In the genomic region with DNA sequence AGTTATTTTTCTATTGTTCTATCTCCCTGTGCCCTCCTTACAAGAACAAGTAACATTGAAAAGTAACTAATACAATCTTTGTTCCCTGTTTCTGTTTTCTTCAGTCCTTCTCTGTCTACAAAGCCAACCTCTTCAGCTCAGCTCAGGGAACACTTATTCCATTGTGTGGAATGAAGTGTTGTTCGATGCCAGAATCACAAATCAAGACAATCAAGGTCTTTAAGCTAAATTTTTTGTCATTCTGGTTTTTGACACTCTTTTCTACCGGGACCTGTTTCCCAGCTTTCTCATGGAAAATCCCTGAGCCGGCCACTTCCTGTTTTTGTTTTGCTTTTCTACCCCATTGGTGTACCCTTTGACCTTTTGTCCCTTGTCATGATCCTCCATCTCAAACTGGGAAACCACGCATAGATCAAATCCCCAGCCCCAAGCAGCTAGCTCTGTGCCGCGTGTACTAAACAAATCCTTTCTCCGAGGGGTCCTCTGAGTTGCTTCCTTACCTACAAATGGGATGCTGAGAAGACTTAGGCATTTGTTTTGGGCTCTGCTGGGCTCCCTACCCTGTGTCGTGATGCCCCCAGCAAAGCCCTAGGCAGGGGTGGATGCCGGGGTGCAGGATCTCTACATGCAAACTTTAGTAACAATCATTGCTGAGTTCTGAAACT, we compare ENCODE assay signal across 9 cellular contexts.
DNase-seq lines count a peak whose midpoint lies in the region; ATAC-seq and TF ChIP-seq lines count a peak whose summit lies in the region.
"Had no signal": no experiment of that assay in that cellular context is flagged by ENCODE, and none has a peak within 500 bp of the region (broad histone marks: within the 10 kb centered on the region; RNA-seq: fewer than 3 reads in every experiment).

No MANE protein-coding gene starts in this region.

- no TSS peak for BruUV-seq in Caco-2 (replicated peaks; lab: Mats Ljungman, UMichigan)

- H3K9me3 ChIP-seq in Caco-2 (no peaks in the 10 kb centered on the region), T-helper 17 cell (ENCODE audit: control insufficient read depth, low read length, poor library complexity, severe bottlenecking) (no peaks in the 10 kb centered on the region), parathyroid adenoma (ENCODE audit: control insufficient read depth, low read length) (no peaks in the 10 kb centered on the region)

- POLR2A ChIA-PET in Caco-2 (lab: Charles Lee): interaction anchor here (0.8 to 1.2 kb wide), 3 partner anchors 8 to 17 kb away, joined by 4 to 5 read pairs (median 4); no protein-coding TSS in a partner anchor

- TF ChIP-seq CTCF in Caco-2 (IDR thresholded peaks at IDR 0.05; ENCODE audit: insufficient read depth in 1 of 2, low read depth in 1 of 2, low read length in 1 of 2, severe bottlenecking in 1 of 2, unreplicated experiment in 1 of 2) (no peak), fibroblast of villous mesenchyme (IDR thresholded peaks at IDR 0.05; ENCODE audit: insufficient read depth, low read depth, low read length) (no peak), parathyroid adenoma (IDR thresholded peaks at IDR 0.05) (no peak)

- H3K4me1 Mint-ChIP-seq in Caco-2 (ENCODE audit: low read depth, unreplicated experiment) (peaks cover 20% of the 10 kb centered on the region), T-helper 17 cell (peaks cover 23% of the 10 kb centered on the region)

- H3K4me1 ChIP-seq in Caco-2: peaks cover 55% of the 10 kb centered on the region
- H3K4me1 ChIP-seq in parathyroid adenoma: peaks cover 13% of the 10 kb centered on the region

- H3K27me3 Mint-ChIP-seq in Caco-2 (ENCODE audit: insufficient read depth, unreplicated experiment) (no peaks in the 10 kb centered on the region), T-helper 17 cell (no peaks in the 10 kb centered on the region)

- peak overlapping the region; percentile 83 for H3K27ac ChIP-seq in parathyroid adenoma

- H3K36me3 ChIP-seq in Caco-2 (ENCODE audit: control insufficient read depth, insufficient read depth, low read length) (no peaks in the 10 kb centered on the region), parathyroid adenoma (ENCODE audit: control insufficient read depth, insufficient read depth, low read length) (no peaks in the 10 kb centered on the region)

- DNase-seq in Caco-2: no peak
- no peak for DNase-seq in T-helper 17 cell
- peak; percentile 94 for DNase-seq in fibroblast of villous mesenchyme (ENCODE audit: low read depth)
- no peak for DNase-seq in NK-92 treated with Interleukin-12 subunit alpha and Interleukin-12 subunit beta, amount 100 ng/mL, for 24 hours (lab: John Stamatoyannopoulos, UW)
- no peak for DNase-seq in dedifferentiated amniotic fluid mesenchymal stem cell (ENCODE audit: extremely low spot score)
- DNase-seq in KG1 (lab: John Stamatoyannopoulos, UW): no peak
- DNase-seq in HuH-7.5 (ENCODE audit: low spot score): no peak
- DNase-seq: MM.1S had no signal

- peak overlapping the region; percentile 39 for H3K4me2 ChIP-seq in parathyroid adenoma (ENCODE audit: low read length)

- H2AFZ ChIP-seq in parathyroid adenoma: peak overlapping the region; percentile 61

- H3K36me3 Mint-ChIP-seq in Caco-2 (ENCODE audit: insufficient read depth, unreplicated experiment) (peaks cover 17% of the 10 kb centered on the region), T-helper 17 cell (ENCODE audit: low read depth) (no peaks in the 10 kb centered on the region)

- H3K27me3 ChIP-seq in Caco-2 (replicated peaks; ENCODE audit: control insufficient read depth, insufficient read depth, low read length) (no peaks in the 10 kb centered on the region), parathyroid adenoma (ENCODE audit: control insufficient read depth, insufficient read depth, low read length) (no peaks in the 10 kb centered on the region)

- intact Hi-C loops in Caco-2 (cut with micrococcal nuclease; ENCODE audit: unreplicated experiment): loop anchor here (1.0 kb wide), 2 partner anchors 12 to 24 kb away; no protein-coding TSS in a partner anchor

- H3K79me2 ChIP-seq in parathyroid adenoma: no peaks in the 10 kb centered on the region

- H3K4me3 ChIP-seq in Caco-2 (ENCODE audit: low read depth, low read length) (no peak overlapping the region), fibroblast of villous mesenchyme (ENCODE audit: low read depth, low read length) (no peak overlapping the region), parathyroid adenoma (ENCODE audit: low read depth, low read length) (no peak overlapping the region)

- H3K4me3 Mint-ChIP-seq in Caco-2 (ENCODE audit: unreplicated experiment) (peak overlapping the region; percentile 29), T-helper 17 cell (peak overlapping the region; percentile 82)

- no peak overlapping the region for H3K9ac ChIP-seq in parathyroid adenoma

- CTCF ChIA-PET in Caco-2 (lab: Charles Lee): interaction anchor here (0.5 kb wide), 1 partner anchor 111 kb away, joined by 3 read pairs; no protein-coding TSS in a partner anchor

- ATAC-seq in T-helper 17 cell: no peak

- H3K27ac Mint-ChIP-seq in Caco-2 (ENCODE audit: unreplicated experiment): peak overlapping the region; percentile 92
- peak overlapping the region; percentile 94 for H3K27ac Mint-ChIP-seq in T-helper 17 cell

- no peaks in the 10 kb centered on the region for H3K9me3 Mint-ChIP-seq in Caco-2 (ENCODE audit: unreplicated experiment)
